In the genomic region with DNA sequence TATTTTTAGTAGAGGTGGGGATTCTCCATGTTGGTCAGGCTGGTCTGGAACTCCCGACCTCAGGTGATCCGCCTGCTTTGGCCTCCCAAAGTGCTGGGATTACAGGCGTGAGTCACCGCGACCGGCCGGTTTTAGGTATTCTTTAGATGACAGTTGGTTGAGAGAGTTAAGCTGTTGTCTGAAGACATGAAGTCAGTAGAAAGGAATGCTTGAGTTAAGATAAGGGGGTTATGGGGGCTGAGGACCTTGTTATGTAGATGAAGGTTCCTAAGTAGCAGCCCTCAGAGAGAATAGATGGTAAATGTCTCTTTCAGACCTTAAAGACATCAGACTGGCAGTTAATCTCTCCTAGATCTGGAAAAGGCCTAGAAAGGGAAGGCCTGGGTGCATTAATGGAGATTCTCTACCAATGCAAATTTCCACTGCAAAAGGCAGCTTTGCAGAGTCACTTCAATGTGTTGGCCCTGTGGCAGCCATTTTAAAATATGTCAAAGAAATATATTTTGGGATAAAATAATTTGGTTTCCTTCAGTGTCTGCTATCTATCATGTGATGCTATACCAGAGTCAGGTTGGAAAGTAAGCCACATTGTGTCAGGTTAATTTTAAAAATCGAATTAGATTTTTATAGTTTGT, we compare ENCODE assay signal across 16 cellular contexts. TPM values are rescaled to one million over a fixed set of nuclear protein-coding genes. Genes with fewer than 3 reads are reported as not detected.
DNase-seq lines count a peak whose midpoint lies in the region; ATAC-seq, FAIRE-seq and TF ChIP-seq lines count a peak whose summit lies in the region.
"Had no signal": no experiment of that assay in that cellular context is flagged by ENCODE, and none has a peak within 500 bp of the region (broad histone marks: within the 10 kb centered on the region; RNA-seq: fewer than 3 reads in every experiment).

No MANE protein-coding gene starts in this region.

- peaks cover 48% of the 10 kb centered on the region for H3K4me1 Mint-ChIP-seq in HFFc6 (ENCODE audit: low read depth)

- peak overlapping the region; percentile 72 for H3K27ac Mint-ChIP-seq in HFFc6
- H3K27ac Mint-ChIP-seq: CD8-positive, alpha-beta T cell had no signal

- no peak overlapping the region for H2AFZ ChIP-seq in hepatocyte

- H4K20me1 ChIP-seq in hepatocyte (ENCODE audit: insufficient read depth, poor library complexity, severe bottlenecking): no peaks in the 10 kb centered on the region

- H3K4me3 ChIP-seq in WERI-Rb-1 (ENCODE audit: low read depth, low read length) (no peak overlapping the region), hepatocyte (no peak overlapping the region)
- H3K4me3 ChIP-seq: skin epidermis had no signal

- H3K27ac ChIP-seq in WERI-Rb-1: no peak overlapping the region
- peak overlapping the region; percentile 48 for H3K27ac ChIP-seq in hepatocyte
- H3K27ac ChIP-seq: skin epidermis had no signal

- ATAC-seq in GM19397 (IDR thresholded peaks at IDR 0.05; ENCODE audit: unreplicated experiment): no peak
- ATAC-seq: CD8-positive, alpha-beta T cell had no signal

- no peaks in the 10 kb centered on the region for H3K27me3 ChIP-seq in WERI-Rb-1 (ENCODE audit: insufficient read depth, low read depth, severe bottlenecking)
- no peaks in the 10 kb centered on the region for H3K27me3 ChIP-seq in hepatocyte

- FAIRE-seq in urothelium cell line (lab: Jason Lieb, UNC): no peak
- FAIRE-seq: endothelial cell of umbilical vein had no signal

- peaks cover 7% of the 10 kb centered on the region; the same call in 1 of the 2 replicates for H3K36me3 Mint-ChIP-seq in HFFc6 (ENCODE audit: low read depth)

- H3K79me2 ChIP-seq in hepatocyte: peaks cover 24% of the 10 kb centered on the region

- H3K9me3 ChIP-seq in WERI-Rb-1 (ENCODE audit: severe bottlenecking) (no peaks in the 10 kb centered on the region), hepatocyte (ENCODE audit: low read depth) (no peaks in the 10 kb centered on the region)

- no peaks in the 10 kb centered on the region; the same call in 1 of the 2 replicates for H3K27me3 Mint-ChIP-seq in HFFc6 (ENCODE audit: insufficient read depth)

- TF ChIP-seq CTCF in HFFc6 (IDR thresholded peaks at IDR 0.05): no peak
- TF ChIP-seq CTCF in WERI-Rb-1 (IDR thresholded peaks at IDR 0.05; ENCODE audit: low read depth, low read length): no peak
- TF ChIP-seq CTCF in hepatocyte (IDR thresholded peaks at IDR 0.05; ENCODE audit: poor library complexity): no peak

- H3K4me3 Mint-ChIP-seq in HFFc6: no peak overlapping the region
- H3K4me3 Mint-ChIP-seq: CD8-positive, alpha-beta T cell had no signal

- H3K4me2 ChIP-seq in hepatocyte: no peak overlapping the region

- DNase-seq in HFFc6 (peak; percentile 52), WERI-Rb-1 (peak; percentile 24), hepatocyte (ENCODE audit: low spot score) (peak; percentile 25), urothelium cell line (ENCODE audit: low spot score) (peak; percentile 26), NCI-H510A treated with DMSO at 0.1 percent for 48 hours (lab: John Stamatoyannopoulos, UW) (no peak)
- no peak for DNase-seq in effector CD4-positive, alpha-beta T cell
- DNase-seq: activated naive CD4-positive, alpha-beta T cell; CD8-positive, alpha-beta T cell; hippocampal formation; NCI-H1436; NCI-H524 treated with DMSO at 0.1 percent for 48 hours; occipital lobe; SHP77 treated with DMSO at 0.1 percent for 48 hours had no signal

- peaks cover 7% of the 10 kb centered on the region for H3K4me1 ChIP-seq in hepatocyte (ENCODE audit: insufficient read depth)

- no peaks in the 10 kb centered on the region for H3K9me2 ChIP-seq in hepatocyte (replicated peaks; ENCODE audit: insufficient read depth)

- peaks cover 4% of the 10 kb centered on the region; the same call in 1 of the 2 replicates for H3K36me3 ChIP-seq in WERI-Rb-1
- no peaks in the 10 kb centered on the region for H3K36me3 ChIP-seq in hepatocyte (replicated peaks; ENCODE audit: insufficient read depth, low read depth)

- 45% methylated on average over 8 of the region's 8 CpGs for WGBS in hepatocyte (ENCODE audit: low lambda C conversion rate, missing lambda C conversion rate)

- H3K9me3 Mint-ChIP-seq in HFFc6: no peaks in the 10 kb centered on the region
- H3K9me3 Mint-ChIP-seq: CD8-positive, alpha-beta T cell had no signal

RNA-seq across cellular contexts. Expression of gene ZNF674, which starts 6.4 kb away (rescaled TPM):
- total RNA-seq in HFFc6 (2021; fragmentation: NEBNext Ultra II Directional; extraction: Animal tissue kit (Norgen Biotek cat#: 25700)): 1 to 10 TPM; 5.1 to 7.1 (median 6.5) TPM
- total RNA-seq in hepatocyte: 3.3 and 4.8 TPM in 2 replicates
- polyA plus RNA-seq in hepatocyte: 2.2 and 2.5 TPM in 2 replicates

RNA-seq across cellular contexts. Expression of gene CHST7, which starts 22.0 kb away (rescaled TPM):
- total RNA-seq in HFFc6 (2021; fragmentation: NEBNext Ultra II Directional; extraction: Animal tissue kit (Norgen Biotek cat#: 25700)): 10 to 100 TPM; 16.1 to 17.8 (median 17.0) TPM
- total RNA-seq in hepatocyte: 5.5 and 5.6 TPM in 2 replicates
- 2.3 and 7.8 TPM in 2 replicates for polyA plus RNA-seq in hepatocyte

Comparison
In these comparisons a context has a peak if more than half of its experiments do, and no peak if none do; other contexts are left out.
1. DNase-seq: peak in HFFc6 (single experiment), WERI-Rb-1 (single experiment), hepatocyte (single experiment) and urothelium cell line (single experiment); none in NCI-H510A treated with DMSO at 0.1 percent for 48 hours (single experiment) and effector CD4-positive, alpha-beta T cell (single experiment).